In genomic region chr2:161063074-161063945, GRCh38 we compare ENCODE assay signal across 8 cellular contexts.
A peak's percentile ranks its signal among the peaks of the same experiment; 100 is the strongest.
DNase-seq lines count a peak whose midpoint lies in the region; FAIRE-seq and TF ChIP-seq lines count a peak whose summit lies in the region.

No MANE protein-coding gene starts in this region.

- H3K36me3 ChIP-seq in H7 (replicated peaks; ENCODE audit: control insufficient read depth, insufficient read depth, low read length) (no peaks in the 10 kb centered on the region), tibial artery (no peaks in the 10 kb centered on the region)

- H3K27ac Mint-ChIP-seq in osteocyte (ENCODE audit: unreplicated experiment) = no peak overlapping the region

- DNase-seq in GM04504 (ENCODE audit: low read depth) (peak; percentile 66), H7 (peak; percentile 28), LoVo (ENCODE audit: low spot score) (peak; percentile 64), RWPE1 (ENCODE audit: low spot score) (peak; percentile 83), frontal cortex (ENCODE audit: low spot score in 2 of 2) (peak; percentile 16 to 35), osteocyte (ENCODE audit: extremely low spot score, unreplicated experiment) (peak; percentile 85), tibial artery (peak; percentile 80 to 87)
- peak; percentile 84 for DNase-seq in activated effector memory CD4-positive, alpha-beta T cell treated with anti-CD3 and anti-CD28 coated beads, Interleukin-2, amount 50 U/mL, for 16 hours

- H3K9me3 ChIP-seq in tibial artery = no peaks in the 10 kb centered on the region

- CTCF ChIA-PET in RWPE1 (lab: Yijun Ruan, JAX) = interaction anchor here (0.6 to 1.6 kb wide), 15 partner anchors 9 to 954 kb away, joined by 3 to 13 read pairs (median 4); no protein-coding TSS in a partner anchor

- no peak overlapping the region for H3K27ac ChIP-seq in RWPE1
- H3K27ac ChIP-seq in tibial artery = no peak overlapping the region

- H3K27me3 Mint-ChIP-seq in osteocyte (ENCODE audit: unreplicated experiment) = no peaks in the 10 kb centered on the region

- TF ChIP-seq CTCF in RWPE1 (conservative IDR thresholded peaks at IDR 0.05; ENCODE audit: low read depth) (peak; percentile 90), osteocyte (IDR thresholded peaks at IDR 0.05) (peak; percentile 90), tibial artery (IDR thresholded peaks at IDR 0.05) (peak; percentile 80 to 89)

- no peaks in the 10 kb centered on the region for H3K9me3 Mint-ChIP-seq in osteocyte (ENCODE audit: unreplicated experiment)

- H3K4me3 Mint-ChIP-seq in osteocyte (ENCODE audit: unreplicated experiment) = no peak overlapping the region

- H3K36me3 Mint-ChIP-seq in osteocyte (ENCODE audit: unreplicated experiment) = no peaks in the 10 kb centered on the region

- POLR2A ChIA-PET in RWPE1 (lab: Yijun Ruan, JAX; ENCODE audit: low non-redundant PET) = no interaction called here

- H3K4me1 Mint-ChIP-seq in osteocyte (ENCODE audit: unreplicated experiment) = peaks cover 22% of the 10 kb centered on the region

- H3K4me3 ChIP-seq in H7 (ENCODE audit: insufficient read depth, low read depth, low read length) (no peak overlapping the region), tibial artery (no peak overlapping the region)

- H3K27me3 ChIP-seq in H7 (ENCODE audit: control insufficient read depth, insufficient read depth, low read length) (no peaks in the 10 kb centered on the region), tibial artery (no peaks in the 10 kb centered on the region)

- intact Hi-C loops in tibial artery (cut with DNase I; ENCODE audit: low total_unique reads) = loop anchor here (10.0 kb wide), 1 partner anchor 959 kb away; no protein-coding TSS in a partner anchor

- H3K4me1 ChIP-seq in tibial artery = peaks cover 0 to 9% (median 3%) of the 10 kb centered on the region in 4 donors

- FAIRE-seq in frontal cortex (lab: Jason Lieb, UNC) = no peak

Comparison
In these comparisons a context has a peak if more than half of its experiments do, and no peak if none do; other contexts are left out.
1. DNase-seq: peak in every context shown above with its lines; median percentile 85 in osteocyte; 84 in activated effector memory CD4-positive, alpha-beta T cell treated with anti-CD3 and anti-CD28 coated beads, Interleukin-2, amount 50 U/mL, for 16 hours; 84 in tibial artery; 83 in RWPE1; 66 in GM04504; 64 in LoVo; 28 in H7; 26 in frontal cortex.